In the genomic region with DNA sequence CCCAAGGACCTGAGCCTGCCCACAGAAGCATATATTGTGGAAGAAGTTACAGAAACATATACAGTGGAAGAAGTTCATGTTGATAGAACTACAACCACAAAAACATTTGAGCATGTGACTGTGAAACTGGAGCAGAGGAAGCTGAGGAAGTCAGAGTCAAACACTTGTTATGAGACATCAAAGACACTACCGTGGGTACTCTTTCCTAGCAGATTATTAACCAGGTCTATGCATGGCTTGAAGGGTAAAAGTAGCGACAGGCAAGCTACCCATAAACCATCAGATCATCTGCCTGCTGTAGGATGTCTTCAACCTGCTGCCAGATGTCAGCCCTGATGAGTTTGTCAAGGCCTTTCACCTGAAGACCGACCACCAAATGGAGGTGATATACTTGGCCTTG, we compare ENCODE assay signal across 9 cellular contexts. TPM values are rescaled to one million over a fixed set of nuclear protein-coding genes. Genes with fewer than 3 reads are reported as not detected.
A peak's percentile ranks its signal among the peaks of the same experiment; 100 is the strongest.
DNase-seq lines count a peak whose midpoint lies in the region; ATAC-seq and TF ChIP-seq lines count a peak whose summit lies in the region.
"Had no signal": no experiment of that assay in that cellular context is flagged by ENCODE, and none has a peak within 500 bp of the region (broad histone marks: within the 10 kb centered on the region; RNA-seq: fewer than 3 reads in every experiment).

No MANE protein-coding gene starts in this region.

- peak; percentile 42 for DNase-seq in activated CD4-positive, alpha-beta T cell treated with anti-CD3 and anti-CD28 coated beads, Interleukin-2, amount 10 ng/mL, durations not matched to agents 7 days and 5 days
- DNase-seq in activated CD4-positive, alpha-beta T cell treated with anti-CD3 and anti-CD28 coated beads for 1 hour = no peak
- peak; percentile 4 for DNase-seq in T follicular helper cell (ENCODE audit: low read depth)
- DNase-seq in DMS114 treated with DMSO at 0.1 percent for 48 hours (lab: John Stamatoyannopoulos, UW; ENCODE audit: unreplicated experiment) = no peak
- DNase-seq in caudate nucleus (lab: John Stamatoyannopoulos, UW) = no peak
- DNase-seq in heart left ventricle = no peak
- DNase-seq: GM23248 had no signal

- no peak for TF ChIP-seq CTCF in heart left ventricle (IDR thresholded peaks at IDR 0.05)

- peaks cover 0 to 19% (median 7%) of the 10 kb centered on the region in 9 donors for H3K36me3 ChIP-seq in heart left ventricle

- H3K36me3 Mint-ChIP-seq in activated CD4-positive, alpha-beta T cell treated with anti-CD3 and anti-CD28 coated beads, Interleukin-2, amount 10 ng/mL, durations not matched to agents 7 days and 5 days (ENCODE audit: low read depth) = peaks cover 21% of the 10 kb centered on the region
- H3K36me3 Mint-ChIP-seq in stimulated activated memory B cell treated with anti-CD40 and anti-IgM and Interleukin-4, amounts not matched to agents 10 μg/mL and 1 μg/mL and 100 μg/mL, for 72 hours = peaks cover 38% of the 10 kb centered on the region

- no peaks in the 10 kb centered on the region for H3K9me3 ChIP-seq in heart left ventricle

- H3K4me3 Mint-ChIP-seq in activated CD4-positive, alpha-beta T cell treated with anti-CD3 and anti-CD28 coated beads, Interleukin-2, amount 10 ng/mL, durations not matched to agents 7 days and 5 days = peak overlapping the region; percentile 25
- H3K4me3 Mint-ChIP-seq in stimulated activated memory B cell treated with anti-CD40 and anti-IgM and Interleukin-4, amounts not matched to agents 10 μg/mL and 1 μg/mL and 100 μg/mL, for 72 hours = no peak overlapping the region

- H3K4me1 Mint-ChIP-seq in activated CD4-positive, alpha-beta T cell treated with anti-CD3 and anti-CD28 coated beads, Interleukin-2, amount 10 ng/mL, durations not matched to agents 7 days and 5 days = peaks cover 32% of the 10 kb centered on the region
- peaks cover 4% of the 10 kb centered on the region for H3K4me1 Mint-ChIP-seq in stimulated activated memory B cell treated with anti-CD40 and anti-IgM and Interleukin-4, amounts not matched to agents 10 μg/mL and 1 μg/mL and 100 μg/mL, for 72 hours

- POLR2A ChIA-PET in activated CD4-positive, alpha-beta T cell treated with anti-CD3 and anti-CD28 coated beads, Interleukin-2, amount 10 ng/mL, durations not matched to agents 7 days and 5 days (lab: Charles Lee) = no interaction called here

- peak; percentile 59 for ATAC-seq in HG02870 (IDR thresholded peaks at IDR 0.05; ENCODE audit: unreplicated experiment)
- ATAC-seq in stimulated activated memory B cell treated with anti-CD40 and anti-IgM and Interleukin-4, amounts not matched to agents 10 μg/mL and 1 μg/mL and 100 μg/mL, for 72 hours = peak; percentile 39
- no peak for ATAC-seq in heart left ventricle

- peaks cover 0 to 10% (median 0%) of the 10 kb centered on the region in 12 donors for H3K4me1 ChIP-seq in heart left ventricle

- no peaks in the 10 kb centered on the region for H3K27me3 ChIP-seq in heart left ventricle

- CTCF ChIA-PET in activated CD4-positive, alpha-beta T cell treated with anti-CD3 and anti-CD28 coated beads, Interleukin-2, amount 10 ng/mL, durations not matched to agents 7 days and 5 days (lab: Charles Lee) = interaction anchor here (1.1 to 1.8 kb wide), 5 partner anchors 10 to 400 kb away, joined by 3 to 5 read pairs (median 3); no protein-coding TSS in a partner anchor

- intact Hi-C loops in heart left ventricle (cut with DNase I) = no loop called here

- no peak for TF ChIP-seq POLR2A in heart left ventricle (IDR thresholded peaks at IDR 0.05)

- peak overlapping the region; percentile 88 for H3K27ac Mint-ChIP-seq in activated CD4-positive, alpha-beta T cell treated with anti-CD3 and anti-CD28 coated beads, Interleukin-2, amount 10 ng/mL, durations not matched to agents 7 days and 5 days
- H3K27ac Mint-ChIP-seq in stimulated activated memory B cell treated with anti-CD40 and anti-IgM and Interleukin-4, amounts not matched to agents 10 μg/mL and 1 μg/mL and 100 μg/mL, for 72 hours = no peak overlapping the region

- H3K9me3 Mint-ChIP-seq in activated CD4-positive, alpha-beta T cell treated with anti-CD3 and anti-CD28 coated beads, Interleukin-2, amount 10 ng/mL, durations not matched to agents 7 days and 5 days = peaks cover 9% of the 10 kb centered on the region
- H3K9me3 Mint-ChIP-seq in stimulated activated memory B cell treated with anti-CD40 and anti-IgM and Interleukin-4, amounts not matched to agents 10 μg/mL and 1 μg/mL and 100 μg/mL, for 72 hours = no peaks in the 10 kb centered on the region

- H3K27ac ChIP-seq in caudate nucleus (ENCODE audit: low read depth, low read length) (no peak overlapping the region), heart left ventricle (peak overlapping the region in 1 of 12 donors; percentile 8)
- H3K27ac ChIP-seq: GM23248 had no signal

- 82 to 84% (median 83%) methylated on average over 3 of the region's 3 CpGs for WGBS in heart left ventricle, 4 donors

- no peak overlapping the region for H3K4me3 ChIP-seq in heart left ventricle
- H3K4me3 ChIP-seq: GM23248 had no signal

- no peaks in the 10 kb centered on the region for H3K27me3 Mint-ChIP-seq in activated CD4-positive, alpha-beta T cell treated with anti-CD3 and anti-CD28 coated beads, Interleukin-2, amount 10 ng/mL, durations not matched to agents 7 days and 5 days
- H3K27me3 Mint-ChIP-seq in stimulated activated memory B cell treated with anti-CD40 and anti-IgM and Interleukin-4, amounts not matched to agents 10 μg/mL and 1 μg/mL and 100 μg/mL, for 72 hours = no peaks in the 10 kb centered on the region

RNA-seq across cellular contexts. Expression of gene IVNS1ABP, which starts 35.8 kb away (rescaled TPM):
- 10 to 100 TPM; 87.9 to 89.9 TPM for total RNA-seq in activated CD4-positive, alpha-beta T cell treated with anti-CD3 and anti-CD28 coated beads, Interleukin-2, amount 10 ng/mL, durations not matched to agents 7 days and 5 days
- total RNA-seq in heart left ventricle = 10 to 100 TPM; 24.7 to 95.2 (median 60.6) TPM
- polyA plus RNA-seq in heart left ventricle = 10 to 100 TPM; 27.5 to 38.5 TPM

Comparison
In these comparisons a context has a peak if more than half of its experiments do, and no peak if none do; other contexts are left out.
1. DNase-seq: peak in activated CD4-positive, alpha-beta T cell treated with anti-CD3 and anti-CD28 coated beads, Interleukin-2, amount 10 ng/mL, durations not matched to agents 7 days and 5 days (single experiment) and T follicular helper cell (single experiment); none in activated CD4-positive, alpha-beta T cell treated with anti-CD3 and anti-CD28 coated beads for 1 hour (single experiment), DMS114 treated with DMSO at 0.1 percent for 48 hours (single experiment), caudate nucleus (0 of 61) and heart left ventricle (0 of 5).
2. ATAC-seq: peak in HG02870 (single experiment) and stimulated activated memory B cell treated with anti-CD40 and anti-IgM and Interleukin-4, amounts not matched to agents 10 μg/mL and 1 μg/mL and 100 μg/mL, for 72 hours (single experiment); none in heart left ventricle (0 of 4).